In the genomic region with DNA sequence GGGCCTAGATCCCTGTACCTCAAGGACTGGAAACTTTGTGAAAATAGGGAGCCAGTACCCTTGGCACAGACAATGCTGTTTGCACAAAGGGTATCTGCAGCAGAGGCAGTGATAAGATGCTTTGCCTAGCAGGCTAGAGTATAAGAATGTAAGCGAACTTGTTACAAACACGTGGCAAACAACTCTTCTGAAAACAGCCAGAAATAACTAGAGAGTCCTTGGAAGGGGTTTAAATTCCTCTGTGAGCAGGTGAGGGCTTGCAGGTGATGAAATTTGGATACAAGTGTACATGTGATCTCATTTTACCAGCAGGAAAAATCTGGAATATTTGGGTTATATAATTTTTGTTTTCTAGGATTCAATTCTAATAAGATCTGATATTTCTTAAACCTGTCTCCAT, we compare ENCODE assay signal across 2 cellular contexts.
TF ChIP-seq lines count a peak whose summit lies in the region.

No MANE protein-coding gene starts in this region.

TF ChIP-seq in GM23338, 12 proteins besides CTCF, POLR2A, EP300 and RAD21 (continues in another document):
- TF ChIP-seq NANOG (IDR thresholded peaks at IDR 0.05; ENCODE audit: borderline replicate concordance) (no peak), ZNF331 (CRISPR knock-in tag; IDR thresholded peaks at IDR 0.05; ENCODE audit: low read depth) (no peak), CREB1 (CRISPR knock-in tag; IDR thresholded peaks at IDR 0.05; ENCODE audit: low read depth) (no peak), ZNF114 (CRISPR knock-in tag; IDR thresholded peaks at IDR 0.05) (no peak), STAT1 (IDR thresholded peaks at IDR 0.05; ENCODE audit: unreplicated experiment) (no peak), JUNB (IDR thresholded peaks at IDR 0.05; ENCODE audit: unreplicated experiment) (no peak), EZH2phosphoT487 (IDR thresholded peaks at IDR 0.05; ENCODE audit: unreplicated experiment) (no peak), POLR2AphosphoS5 (IDR thresholded peaks at IDR 0.05; ENCODE audit: low read depth) (no peak)
- TF ChIP-seq, protein P1, sequence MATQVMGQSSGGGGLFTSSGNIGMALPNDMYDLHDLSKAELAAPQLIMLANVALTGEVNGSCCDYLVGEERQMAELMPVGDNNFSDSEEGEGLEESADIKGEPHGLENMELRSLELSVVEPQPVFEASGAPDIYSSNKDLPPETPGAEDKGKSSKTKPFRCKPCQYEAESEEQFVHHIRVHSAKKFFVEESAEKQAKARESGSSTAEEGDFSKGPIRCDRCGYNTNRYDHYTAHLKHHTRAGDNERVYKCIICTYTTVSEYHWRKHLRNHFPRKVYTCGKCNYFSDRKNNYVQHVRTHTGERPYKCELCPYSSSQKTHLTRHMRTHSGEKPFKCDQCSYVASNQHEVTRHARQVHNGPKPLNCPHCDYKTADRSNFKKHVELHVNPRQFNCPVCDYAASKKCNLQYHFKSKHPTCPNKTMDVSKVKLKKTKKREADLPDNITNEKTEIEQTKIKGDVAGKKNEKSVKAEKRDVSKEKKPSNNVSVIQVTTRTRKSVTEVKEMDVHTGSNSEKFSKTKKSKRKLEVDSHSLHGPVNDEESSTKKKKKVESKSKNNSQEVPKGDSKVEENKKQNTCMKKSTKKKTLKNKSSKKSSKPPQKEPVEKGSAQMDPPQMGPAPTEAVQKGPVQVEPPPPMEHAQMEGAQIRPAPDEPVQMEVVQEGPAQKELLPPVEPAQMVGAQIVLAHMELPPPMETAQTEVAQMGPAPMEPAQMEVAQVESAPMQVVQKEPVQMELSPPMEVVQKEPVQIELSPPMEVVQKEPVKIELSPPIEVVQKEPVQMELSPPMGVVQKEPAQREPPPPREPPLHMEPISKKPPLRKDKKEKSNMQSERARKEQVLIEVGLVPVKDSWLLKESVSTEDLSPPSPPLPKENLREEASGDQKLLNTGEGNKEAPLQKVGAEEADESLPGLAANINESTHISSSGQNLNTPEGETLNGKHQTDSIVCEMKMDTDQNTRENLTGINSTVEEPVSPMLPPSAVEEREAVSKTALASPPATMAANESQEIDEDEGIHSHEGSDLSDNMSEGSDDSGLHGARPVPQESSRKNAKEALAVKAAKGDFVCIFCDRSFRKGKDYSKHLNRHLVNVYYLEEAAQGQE (IDR thresholded peaks at IDR 0.05; ENCODE audit: unreplicated experiment) = no peak
- TF ChIP-seq, protein P2, sequence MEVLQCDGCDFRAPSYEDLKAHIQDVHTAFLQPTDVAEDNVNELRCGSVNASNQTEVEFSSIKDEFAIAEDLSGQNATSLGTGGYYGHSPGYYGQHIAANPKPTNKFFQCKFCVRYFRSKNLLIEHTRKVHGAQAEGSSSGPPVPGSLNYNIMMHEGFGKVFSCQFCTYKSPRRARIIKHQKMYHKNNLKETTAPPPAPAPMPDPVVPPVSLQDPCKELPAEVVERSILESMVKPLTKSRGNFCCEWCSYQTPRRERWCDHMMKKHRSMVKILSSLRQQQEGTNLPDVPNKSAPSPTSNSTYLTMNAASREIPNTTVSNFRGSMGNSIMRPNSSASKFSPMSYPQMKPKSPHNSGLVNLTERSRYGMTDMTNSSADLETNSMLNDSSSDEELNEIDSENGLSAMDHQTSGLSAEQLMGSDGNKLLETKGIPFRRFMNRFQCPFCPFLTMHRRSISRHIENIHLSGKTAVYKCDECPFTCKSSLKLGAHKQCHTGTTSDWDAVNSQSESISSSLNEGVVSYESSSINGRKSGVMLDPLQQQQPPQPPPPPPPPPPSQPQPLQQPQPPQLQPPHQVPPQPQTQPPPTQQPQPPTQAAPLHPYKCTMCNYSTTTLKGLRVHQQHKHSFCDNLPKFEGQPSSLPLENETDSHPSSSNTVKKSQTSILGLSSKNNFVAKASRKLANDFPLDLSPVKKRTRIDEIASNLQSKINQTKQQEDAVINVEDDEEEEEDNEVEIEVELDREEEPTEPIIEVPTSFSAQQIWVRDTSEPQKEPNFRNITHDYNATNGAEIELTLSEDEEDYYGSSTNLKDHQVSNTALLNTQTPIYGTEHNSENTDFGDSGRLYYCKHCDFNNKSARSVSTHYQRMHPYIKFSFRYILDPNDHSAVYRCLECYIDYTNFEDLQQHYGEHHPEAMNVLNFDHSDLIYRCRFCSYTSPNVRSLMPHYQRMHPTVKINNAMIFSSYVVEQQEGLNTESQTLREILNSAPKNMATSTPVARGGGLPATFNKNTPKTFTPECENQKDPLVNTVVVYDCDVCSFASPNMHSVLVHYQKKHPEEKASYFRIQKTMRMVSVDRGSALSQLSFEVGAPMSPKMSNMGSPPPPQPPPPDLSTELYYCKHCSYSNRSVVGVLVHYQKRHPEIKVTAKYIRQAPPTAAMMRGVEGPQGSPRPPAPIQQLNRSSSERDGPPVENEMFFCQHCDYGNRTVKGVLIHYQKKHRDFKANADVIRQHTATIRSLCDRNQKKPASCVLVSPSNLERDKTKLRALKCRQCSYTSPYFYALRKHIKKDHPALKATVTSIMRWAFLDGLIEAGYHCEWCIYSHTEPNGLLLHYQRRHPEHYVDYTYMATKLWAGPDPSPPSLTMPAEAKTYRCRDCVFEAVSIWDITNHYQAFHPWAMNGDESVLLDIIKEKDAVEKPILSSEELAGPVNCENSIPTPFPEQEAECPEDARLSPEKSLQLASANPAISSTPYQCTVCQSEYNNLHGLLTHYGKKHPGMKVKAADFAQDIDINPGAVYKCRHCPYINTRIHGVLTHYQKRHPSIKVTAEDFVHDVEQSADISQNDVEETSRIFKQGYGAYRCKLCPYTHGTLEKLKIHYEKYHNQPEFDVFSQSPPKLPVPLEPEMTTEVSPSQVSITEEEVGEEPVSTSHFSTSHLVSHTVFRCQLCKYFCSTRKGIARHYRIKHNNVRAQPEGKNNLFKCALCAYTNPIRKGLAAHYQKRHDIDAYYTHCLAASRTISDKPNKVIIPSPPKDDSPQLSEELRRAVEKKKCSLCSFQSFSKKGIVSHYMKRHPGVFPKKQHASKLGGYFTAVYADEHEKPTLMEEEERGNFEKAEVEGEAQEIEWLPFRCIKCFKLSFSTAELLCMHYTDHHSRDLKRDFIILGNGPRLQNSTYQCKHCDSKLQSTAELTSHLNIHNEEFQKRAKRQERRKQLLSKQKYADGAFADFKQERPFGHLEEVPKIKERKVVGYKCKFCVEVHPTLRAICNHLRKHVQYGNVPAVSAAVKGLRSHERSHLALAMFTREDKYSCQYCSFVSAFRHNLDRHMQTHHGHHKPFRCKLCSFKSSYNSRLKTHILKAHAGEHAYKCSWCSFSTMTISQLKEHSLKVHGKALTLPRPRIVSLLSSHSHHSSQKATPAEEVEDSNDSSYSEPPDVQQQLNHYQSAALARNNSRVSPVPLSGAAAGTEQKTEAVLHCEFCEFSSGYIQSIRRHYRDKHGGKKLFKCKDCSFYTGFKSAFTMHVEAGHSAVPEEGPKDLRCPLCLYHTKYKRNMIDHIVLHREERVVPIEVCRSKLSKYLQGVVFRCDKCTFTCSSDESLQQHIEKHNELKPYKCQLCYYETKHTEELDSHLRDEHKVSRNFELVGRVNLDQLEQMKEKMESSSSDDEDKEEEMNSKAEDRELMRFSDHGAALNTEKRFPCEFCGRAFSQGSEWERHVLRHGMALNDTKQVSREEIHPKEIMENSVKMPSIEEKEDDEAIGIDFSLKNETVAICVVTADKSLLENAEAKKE (CRISPR knock-in tag; IDR thresholded peaks at IDR 0.05) = no peak

TF ChIP-seq in K562, 482 proteins besides CTCF, POLR2A, EP300 and RAD21:
- TF ChIP-seq LEF1 (IDR thresholded peaks at IDR 0.05) (no peak), RBFOX2 (IDR thresholded peaks at IDR 0.05; ENCODE audit: low read depth, low read length) (no peak)
